Comparison of ENCODE assay signal across 24 cellular contexts in the genomic region with DNA sequence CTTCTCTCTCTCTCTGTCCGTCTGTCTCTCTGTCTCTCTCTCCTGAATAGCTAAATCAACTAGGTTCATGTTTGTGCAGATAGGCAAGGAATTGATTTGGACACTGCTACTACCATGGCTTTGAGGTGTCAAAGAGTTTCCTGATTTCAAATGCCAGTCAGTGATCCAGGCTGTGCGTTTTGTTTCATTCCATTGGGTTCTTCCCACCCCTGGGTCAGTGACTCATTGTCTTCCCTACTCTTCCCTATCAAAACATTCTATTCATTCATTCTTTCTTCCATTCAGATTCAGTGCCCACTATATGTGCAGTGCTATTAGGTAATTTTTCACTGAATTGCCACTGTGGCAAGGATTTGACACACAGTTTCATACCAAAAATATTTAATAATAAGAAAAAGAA. TPM values are rescaled to one million over a fixed set of nuclear protein-coding genes. Genes with fewer than 3 reads are reported as not detected.
A peak's percentile ranks its signal among the peaks of the same experiment; 100 is the strongest.
DNase-seq lines count a peak whose midpoint lies in the region; ATAC-seq and TF ChIP-seq lines count a peak whose summit lies in the region.
"Had no signal": no experiment of that assay in that cellular context is flagged by ENCODE, and none has a peak within 500 bp of the region (broad histone marks: within the 10 kb centered on the region; RNA-seq: fewer than 3 reads in every experiment).

No MANE protein-coding gene starts in this region.

- CTCF ChIA-PET in PC-3 (lab: Charles Lee) = no interaction called here

- no peak overlapping the region for H3K4me2 ChIP-seq in PC-3 (ENCODE audit: low read length)

- H3K79me2 ChIP-seq in PC-3 (ENCODE audit: low read length) = no peaks in the 10 kb centered on the region

- peaks cover 8% of the 10 kb centered on the region for H3K27me3 ChIP-seq in PC-3 (ENCODE audit: low read length)
- H3K27me3 ChIP-seq in kidney epithelial cell (ENCODE audit: control insufficient read depth, insufficient read depth, low read length) = no peaks in the 10 kb centered on the region

- no peak overlapping the region for H3K4me3 ChIP-seq in PC-3 (ENCODE audit: low read length)
- H3K4me3 ChIP-seq in kidney epithelial cell (ENCODE audit: low read depth, low read length) = no peak overlapping the region
- H3K4me3 ChIP-seq: HAP-1, K562, tibial artery had no signal

- H3F3A ChIP-seq in PC-3 (ENCODE audit: low read length, unreplicated experiment) = peaks cover 16% of the 10 kb centered on the region

- H2AFZ ChIP-seq in PC-3 (ENCODE audit: low read length) = no peak overlapping the region

- peaks cover 40% of the 10 kb centered on the region for H3K4me1 ChIP-seq in PC-3 (ENCODE audit: insufficient read depth, low read length)
- H3K4me1 ChIP-seq: HAP-1, tibial artery had no signal

- no peaks in the 10 kb centered on the region for H3K9me3 ChIP-seq in PC-3 (ENCODE audit: low read length)
- H3K9me3 ChIP-seq: HAP-1, tibial artery had no signal

- H3K36me3 ChIP-seq in PC-3 (ENCODE audit: low read depth, low read length) = no peaks in the 10 kb centered on the region
- H3K36me3 ChIP-seq in kidney epithelial cell (ENCODE audit: control insufficient read depth, insufficient read depth, low read length) = no peaks in the 10 kb centered on the region
- H3K36me3 ChIP-seq: HAP-1, tibial artery had no signal

- in situ Hi-C loops in ACHN (cut with HindIII; ENCODE audit: low pct_ligation_motif_present, low pct_unique_long_range_greater_than_20kb, low sequenced_read_pairs) = no loop called here

- no peak overlapping the region for H3K27ac ChIP-seq in PC-3 (ENCODE audit: low read length)
- H3K27ac ChIP-seq: tibial artery had no signal

- H4K20me1 ChIP-seq in PC-3 (ENCODE audit: low read length) = no peaks in the 10 kb centered on the region

- H3K9ac ChIP-seq in PC-3 (ENCODE audit: low read length) = no peak overlapping the region

- H3K9me2 ChIP-seq in PC-3 (replicated peaks; ENCODE audit: low read length) = no peaks in the 10 kb centered on the region

- DNase-seq in ACHN (peak; percentile 86), PC-3 (peak; percentile 35), dermis blood vessel endothelial cell (peak; percentile 24), kidney epithelial cell (ENCODE audit: low read depth) (peak; percentile 39), C1 segment of cervical spinal cord (lab: John Stamatoyannopoulos, UW) (no peak)
- no peak for DNase-seq in activated naive CD4-positive, alpha-beta T cell (lab: John Stamatoyannopoulos, UW)
- DNase-seq in activated CD4-positive, alpha-beta T cell treated with anti-CD3 and anti-CD28 coated beads for 4 hours = no peak
- DNase-seq: CD4-positive, alpha-beta memory T cell; DND-41; effector memory CD4-positive, alpha-beta T cell; hypothalamus; left cardiac atrium; NCI-H2029; NCI-H510A; SHP77 treated with DMSO at 0.1 percent for 48 hours; stimulated activated CD4-positive, alpha-beta T cell treated with anti-CD3 and anti-CD28 coated beads, Interleukin-15, amount 100 ng/mL, for 24 hours; T-helper 9 cell; tibial artery had no signal

- no peak for TF ChIP-seq CTCF in PC-3 (conservative IDR thresholded peaks at IDR 0.05; ENCODE audit: low read depth, low read length)
- no peak for TF ChIP-seq CTCF in kidney epithelial cell (IDR thresholded peaks at IDR 0.05; ENCODE audit: insufficient read depth, low read length, poor library complexity, severe bottlenecking)

- POLR2A ChIA-PET in PC-3 (lab: Charles Lee; ENCODE audit: unreplicated experiment) = no interaction called here

- intact Hi-C loops in PC-3 (cut with micrococcal nuclease) = loop anchor here (2.0 kb wide), 1 partner anchor 17 kb away; no protein-coding TSS in a partner anchor

- no peak for ATAC-seq in PC-3
- no peak for ATAC-seq in HG03045 (IDR thresholded peaks at IDR 0.05; ENCODE audit: unreplicated experiment)
- ATAC-seq: activated CD4-positive, CD25-positive, alpha-beta regulatory T cell treated with anti-CD3 and anti-CD28 coated beads, Interleukin-2, amount 50 U/mL, for 24 hours; activated T-helper 17 cell treated with anti-CD3 and anti-CD28 coated beads, Interleukin-2, amount 50 U/mL, for 72 hours; K562; left cardiac atrium; stimulated activated memory B cell treated with anti-CD40 and anti-IgM and Interleukin-4, amounts not matched to agents 10 μg/mL and 1 μg/mL and 100 μg/mL, for 72 hours had no signal

- no TSS peak for BruUV-seq in PC-3 (replicated peaks; lab: Mats Ljungman, UMichigan)

RNA-seq across cellular contexts. Expression of a gene that starts 50.3 kb away (rescaled TPM):
- total RNA-seq in PC-3 (2014; rRNA removed) (not detected in 2 replicates), dermis blood vessel endothelial cell (not detected in 2 replicates), kidney epithelial cell (not detected in 2 replicates)
- total RNA-seq: activated T-helper 17 cell treated with anti-CD3 and anti-CD28 coated beads, Interleukin-2, amount 50 U/mL, for 72 hours; CD4-positive, alpha-beta memory T cell; K562 had no signal

Comparison
In these comparisons a context has a peak if more than half of its experiments do, and no peak if none do; other contexts are left out.
1. DNase-seq: peak in ACHN (single experiment), PC-3 (single experiment), dermis blood vessel endothelial cell (single experiment) and kidney epithelial cell (single experiment); none in activated naive CD4-positive, alpha-beta T cell (0 of 4), C1 segment of cervical spinal cord (0 of 14) and activated CD4-positive, alpha-beta T cell treated with anti-CD3 and anti-CD28 coated beads for 4 hours (0 of 2).